Comparison of ENCODE assay signal across 12 cellular contexts in the genomic region with DNA sequence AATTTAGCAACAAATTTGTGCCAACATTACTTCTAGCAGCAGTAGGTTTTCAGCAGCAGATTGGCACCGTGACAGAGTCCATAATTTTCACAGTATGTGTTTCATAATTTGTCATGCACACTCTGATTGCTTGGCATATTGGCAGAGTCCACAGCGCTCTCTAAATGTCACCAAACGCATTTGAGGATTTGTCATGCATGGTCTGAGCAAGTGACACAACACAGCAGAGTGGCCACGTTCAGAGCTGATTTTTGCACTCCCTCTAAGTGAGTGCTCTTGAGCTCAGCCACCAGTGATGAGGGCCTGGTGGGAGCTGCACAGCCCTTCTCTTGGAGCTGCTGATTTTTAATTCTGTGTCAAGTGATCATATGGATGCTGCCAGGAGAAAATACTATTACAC.
A peak's percentile ranks its signal among the peaks of the same experiment; 100 is the strongest.
DNase-seq lines count a peak whose midpoint lies in the region; ATAC-seq lines count a peak whose summit lies in the region.
"Had no signal": no experiment of that assay in that cellular context is flagged by ENCODE, and none has a peak within 500 bp of the region (broad histone marks: within the 10 kb centered on the region; RNA-seq: fewer than 3 reads in every experiment).

No MANE protein-coding gene starts in this region.

- peaks cover 0 to 22% (median 6%) of the 10 kb centered on the region in 8 donors for H3K9me3 Mint-ChIP-seq in CD4-positive, alpha-beta memory T cell

- no peaks in the 10 kb centered on the region for H3K36me3 Mint-ChIP-seq in CD4-positive, alpha-beta memory T cell
- H3K36me3 Mint-ChIP-seq: activated naive CD4-positive, alpha-beta T cell treated with anti-CD3 and anti-CD28 coated beads, Interleukin-2, amount 10 ng/mL, durations not matched to agents 7 days and 5 days; memory B cell had no signal

- no peak overlapping the region for H3K4me3 Mint-ChIP-seq in CD4-positive, alpha-beta memory T cell
- H3K4me3 Mint-ChIP-seq: activated naive CD4-positive, alpha-beta T cell treated with anti-CD3 and anti-CD28 coated beads, Interleukin-2, amount 10 ng/mL, durations not matched to agents 7 days and 5 days; memory B cell had no signal

- DNase-seq in Ammon's horn (ENCODE audit: low spot score) (peak; percentile 44), NCI-H1417 (lab: John Stamatoyannopoulos, UW) (peak; percentile 66 to 94 (median 88)), NCI-H748 treated with DMSO at 0.1 percent for 48 hours (lab: John Stamatoyannopoulos, UW) (peak; percentile 23), left ventricle myocardium superior (no peak)
- no peak for DNase-seq in stimulated activated CD4-positive, alpha-beta T cell treated with anti-CD3 and anti-CD28 coated beads, Interleukin-4, amount 100 ng/mL, for 24 hours
- DNase-seq in CD4-positive, alpha-beta memory T cell: no peak
- DNase-seq: activated naive CD4-positive, alpha-beta T cell treated with anti-CD3 and anti-CD28 coated beads, Interleukin-2, amount 10 ng/mL, durations not matched to agents 7 days and 5 days; HCEC 1CT had no signal

- no peaks in the 10 kb centered on the region for H3K36me3 ChIP-seq in CD4-positive, alpha-beta memory T cell (ENCODE audit: insufficient read depth, low read length)

- no peaks in the 10 kb centered on the region for H3K27me3 ChIP-seq in CD4-positive, alpha-beta memory T cell (ENCODE audit: insufficient read depth, low read length)

- ATAC-seq in left ventricle myocardium superior: peak; percentile 85
- no peak for ATAC-seq in HG03135 (IDR thresholded peaks at IDR 0.05; ENCODE audit: unreplicated experiment)
- no peak for ATAC-seq in GM21423 (IDR thresholded peaks at IDR 0.05; ENCODE audit: unreplicated experiment)

- H3K4me3 ChIP-seq in CD4-positive, alpha-beta memory T cell (ENCODE audit: low read length in 2 of 2): no peak overlapping the region

- H3K9me3 ChIP-seq in CD4-positive, alpha-beta memory T cell (ENCODE audit: control insufficient read depth in 1 of 2, low read length in 2 of 2): no peaks in the 10 kb centered on the region

- no peak overlapping the region for H3K27ac Mint-ChIP-seq in CD4-positive, alpha-beta memory T cell
- H3K27ac Mint-ChIP-seq: activated naive CD4-positive, alpha-beta T cell treated with anti-CD3 and anti-CD28 coated beads, Interleukin-2, amount 10 ng/mL, durations not matched to agents 7 days and 5 days; memory B cell had no signal

- intact Hi-C loops in left ventricle myocardium superior (cut with micrococcal nuclease): no loop called here
- intact Hi-C loops in CD4-positive, alpha-beta memory T cell (cut with micrococcal nuclease): no loop called here

- POLR2A ChIA-PET in CD4-positive, alpha-beta memory T cell (lab: Charles Lee; ENCODE audit: partially characterized antibody): no interaction called here

- H3K4me1 ChIP-seq in CD4-positive, alpha-beta memory T cell (ENCODE audit: insufficient read depth, low read length): no peaks in the 10 kb centered on the region
- H3K4me1 ChIP-seq: parathyroid adenoma had no signal

- H3K27me3 Mint-ChIP-seq in CD4-positive, alpha-beta memory T cell: no peaks in the 10 kb centered on the region
- H3K27me3 Mint-ChIP-seq: activated naive CD4-positive, alpha-beta T cell treated with anti-CD3 and anti-CD28 coated beads, Interleukin-2, amount 10 ng/mL, durations not matched to agents 7 days and 5 days; memory B cell had no signal

- CTCF ChIA-PET in CD4-positive, alpha-beta memory T cell (lab: Charles Lee; ENCODE audit: partially characterized antibody): no interaction called here

- H3K4me1 Mint-ChIP-seq in CD4-positive, alpha-beta memory T cell: no peaks in the 10 kb centered on the region
- H3K4me1 Mint-ChIP-seq: activated naive CD4-positive, alpha-beta T cell treated with anti-CD3 and anti-CD28 coated beads, Interleukin-2, amount 10 ng/mL, durations not matched to agents 7 days and 5 days; memory B cell had no signal

- H3K27ac ChIP-seq in CD4-positive, alpha-beta memory T cell (ENCODE audit: low read depth, low read length): no peak overlapping the region
- H3K27ac ChIP-seq: parathyroid adenoma had no signal

Comparison
In these comparisons a context has a peak if more than half of its experiments do, and no peak if none do; other contexts are left out.
1. DNase-seq: peak in Ammon's horn (single experiment), NCI-H1417 (3 of 3) and NCI-H748 treated with DMSO at 0.1 percent for 48 hours (single experiment); none in left ventricle myocardium superior (single experiment), stimulated activated CD4-positive, alpha-beta T cell treated with anti-CD3 and anti-CD28 coated beads, Interleukin-4, amount 100 ng/mL, for 24 hours (single experiment) and CD4-positive, alpha-beta memory T cell (0 of 5).